Comparison of ENCODE assay signal across 13 cellular contexts in genomic region chr18:10074122-10074521, GRCh38.
DNase-seq lines count a peak whose midpoint lies in the region; ATAC-seq and TF ChIP-seq lines count a peak whose summit lies in the region.
"Had no signal": no experiment of that assay in that cellular context is flagged by ENCODE, and none has a peak within 500 bp of the region (broad histone marks: within the 10 kb centered on the region; RNA-seq: fewer than 3 reads in every experiment).

No MANE protein-coding gene starts in this region.

- TF ChIP-seq CTCF in epithelial cell of esophagus (IDR thresholded peaks at IDR 0.05; ENCODE audit: insufficient read depth, low read depth, low read length, missing control alignments), result no peak
- TF ChIP-seq CTCF in lower lobe of right lung (IDR thresholded peaks at IDR 0.05), result no peak

- no peak overlapping the region for H3K27ac ChIP-seq in lower lobe of right lung

- no peaks in the 10 kb centered on the region for H3K36me3 Mint-ChIP-seq in activated CD4-positive, alpha-beta T cell treated with anti-CD3 and anti-CD28 coated beads, Interleukin-2, amount 10 ng/mL, durations not matched to agents 7 days and 5 days (ENCODE audit: low read depth)
- H3K36me3 Mint-ChIP-seq: CD14-positive monocyte had no signal

- intact Hi-C loops in lower lobe of right lung (cut with DNase I), result no loop called here

- POLR2A ChIA-PET in activated CD4-positive, alpha-beta T cell treated with anti-CD3 and anti-CD28 coated beads, Interleukin-2, amount 10 ng/mL, durations not matched to agents 7 days and 5 days (lab: Charles Lee), result no interaction called here

- peaks cover 3% of the 10 kb centered on the region for H3K27me3 Mint-ChIP-seq in activated CD4-positive, alpha-beta T cell treated with anti-CD3 and anti-CD28 coated beads, Interleukin-2, amount 10 ng/mL, durations not matched to agents 7 days and 5 days

- no peak for ATAC-seq in lower lobe of right lung

- CTCF ChIA-PET in activated CD4-positive, alpha-beta T cell treated with anti-CD3 and anti-CD28 coated beads, Interleukin-2, amount 10 ng/mL, durations not matched to agents 7 days and 5 days (lab: Charles Lee), result interaction anchor here (0.8 kb wide), 1 partner anchor 13 kb away, joined by 3 read pairs; no protein-coding TSS in a partner anchor

- no peak overlapping the region for H3K4me3 ChIP-seq in epithelial cell of esophagus (ENCODE audit: low read length)
- no peak overlapping the region for H3K4me3 ChIP-seq in lower lobe of right lung

- peaks cover 11% of the 10 kb centered on the region for H3K4me1 Mint-ChIP-seq in activated CD4-positive, alpha-beta T cell treated with anti-CD3 and anti-CD28 coated beads, Interleukin-2, amount 10 ng/mL, durations not matched to agents 7 days and 5 days

- no peaks in the 10 kb centered on the region for H3K27me3 ChIP-seq in lower lobe of right lung (ENCODE audit: low read depth)

- H3K4me3 Mint-ChIP-seq in activated CD4-positive, alpha-beta T cell treated with anti-CD3 and anti-CD28 coated beads, Interleukin-2, amount 10 ng/mL, durations not matched to agents 7 days and 5 days, result no peak overlapping the region

- DNase-seq in activated CD4-positive, alpha-beta T cell treated with anti-CD3 and anti-CD28 coated beads, Interleukin-2, amount 10 ng/mL, durations not matched to agents 7 days and 5 days, result peak; percentile 21
- no peak for DNase-seq in activated CD4-positive, alpha-beta T cell treated with anti-CD3 and anti-CD28 coated beads for 48 hours
- peak; percentile 76 for DNase-seq in RPMI7951 (ENCODE audit: low read depth)
- peak; percentile 82 for DNase-seq in epithelial cell of esophagus (ENCODE audit: low read depth)
- peak; percentile 19 for DNase-seq in renal cortical epithelial cell (ENCODE audit: low read depth)
- DNase-seq in occipital lobe (lab: John Stamatoyannopoulos, UW), result no peak
- no peak for DNase-seq in lower lobe of right lung
- DNase-seq in NCI-H1694 treated with DMSO at 0.1 percent for 48 hours (lab: John Stamatoyannopoulos, UW), result no peak
- DNase-seq: COR-L47, MM.1S, NCI-H1092 treated with DMSO at 0.1 percent for 48 hours, NCI-H187 had no signal

- H3K9me3 Mint-ChIP-seq in activated CD4-positive, alpha-beta T cell treated with anti-CD3 and anti-CD28 coated beads, Interleukin-2, amount 10 ng/mL, durations not matched to agents 7 days and 5 days, result no peaks in the 10 kb centered on the region

- H3K27ac Mint-ChIP-seq in activated CD4-positive, alpha-beta T cell treated with anti-CD3 and anti-CD28 coated beads, Interleukin-2, amount 10 ng/mL, durations not matched to agents 7 days and 5 days, result no peak overlapping the region

- no peaks in the 10 kb centered on the region for H3K36me3 ChIP-seq in lower lobe of right lung

- H3K4me1 ChIP-seq in lower lobe of right lung, result peaks cover 3% of the 10 kb centered on the region

- no peaks in the 10 kb centered on the region for H3K9me3 ChIP-seq in lower lobe of right lung

Comparison
In these comparisons a context has a peak if more than half of its experiments do, and no peak if none do; other contexts are left out.
1. DNase-seq: peak in activated CD4-positive, alpha-beta T cell treated with anti-CD3 and anti-CD28 coated beads, Interleukin-2, amount 10 ng/mL, durations not matched to agents 7 days and 5 days (single experiment), RPMI7951 (single experiment), epithelial cell of esophagus (single experiment) and renal cortical epithelial cell (single experiment); none in activated CD4-positive, alpha-beta T cell treated with anti-CD3 and anti-CD28 coated beads for 48 hours (single experiment), occipital lobe (single experiment), lower lobe of right lung (single experiment) and NCI-H1694 treated with DMSO at 0.1 percent for 48 hours (single experiment).